ENCODE assay signal across 2 cellular contexts in genomic region chr22:24597076-24597475, GRCh38.
TF ChIP-seq lines count a peak whose summit lies in the region.

No MANE protein-coding gene starts in this region.

TF ChIP-seq in HEK293, 187 proteins besides CTCF, POLR2A, EP300 and RAD21 (continued from another document):
- TF ChIP-seq ZNF629 (tag by site-specific recombination; IDR thresholded peaks at IDR 0.05): peak; percentile 76
- peak; percentile 75 for TF ChIP-seq ZBTB8A (tag by site-specific recombination; IDR thresholded peaks at IDR 0.05)

TF ChIP-seq in H1, 55 proteins besides CTCF, POLR2A, EP300 and RAD21:
- TF ChIP-seq SRF (IDR thresholded peaks at IDR 0.05; ENCODE audit: low read depth, low read length): 0 out of 2 replicates have a peak, but pooled peaks have one; percentile 42
